ENCODE assay signal across 22 cellular contexts in genomic region chr17:19671433-19671832, GRCh38. TPM values are rescaled to one million over a fixed set of nuclear protein-coding genes. Genes with fewer than 3 reads are reported as not detected.
DNase-seq lines count a peak whose midpoint lies in the region; ATAC-seq and TF ChIP-seq lines count a peak whose summit lies in the region.
"Had no signal": no experiment of that assay in that cellular context is flagged by ENCODE, and none has a peak within 500 bp of the region (broad histone marks: within the 10 kb centered on the region; RNA-seq: fewer than 3 reads in every experiment).

No MANE protein-coding gene starts in this region.

- H3K36me3 ChIP-seq in heart left ventricle: peaks cover 0 to 97% (median 46%) of the 10 kb centered on the region in 9 donors
- H3K36me3 ChIP-seq in mucosa of stomach (ENCODE audit: control insufficient read depth, insufficient read depth, low read length): peaks cover 9% of the 10 kb centered on the region
- peaks cover 0 to 59% (median 0%) of the 10 kb centered on the region in 3 donors for H3K36me3 ChIP-seq in tibial nerve
- H3K36me3 ChIP-seq in prostate gland: peaks cover 0 to 3% of the 10 kb centered on the region in 2 donors

- no peaks in the 10 kb centered on the region for H3K4me1 Mint-ChIP-seq in activated T-cell treated with anti-CD3 and anti-CD28 coated beads, Interleukin-2, amount 50 U/mL, for 24 hours (ENCODE audit: low read depth)
- H3K4me1 Mint-ChIP-seq: T-helper 17 cell had no signal

- POLR2A ChIA-PET in RWPE1 (lab: Yijun Ruan, JAX; ENCODE audit: low non-redundant PET): no interaction called here

- 68 to 76% (median 73%) methylated on average over 4 of the region's 4 CpGs for WGBS in heart left ventricle, 4 donors
- WGBS in tibial nerve, 2 donors: 65 to 74% methylated on average over 4 of the region's 4 CpGs
- 77% methylated on average over 4 of the region's 4 CpGs for WGBS in prostate gland

- no peak overlapping the region for H3K4me3 ChIP-seq in heart left ventricle
- H3K4me3 ChIP-seq in mucosa of stomach (ENCODE audit: low read length): no peak overlapping the region
- no peak overlapping the region for H3K4me3 ChIP-seq in tibial nerve
- no peak overlapping the region for H3K4me3 ChIP-seq in prostate gland
- H3K4me3 ChIP-seq: mucosa of descending colon, SJCRH30 had no signal

- H3K27me3 ChIP-seq in heart left ventricle: no peaks in the 10 kb centered on the region
- H3K27me3 ChIP-seq in mucosa of stomach (ENCODE audit: control insufficient read depth, insufficient read depth, low read length): no peaks in the 10 kb centered on the region
- H3K27me3 ChIP-seq in tibial nerve: no peaks in the 10 kb centered on the region
- H3K27me3 ChIP-seq in prostate gland (replicated peaks; ENCODE audit: insufficient read depth): no peaks in the 10 kb centered on the region
- H3K27me3 ChIP-seq: SJCRH30 had no signal

- intact Hi-C loops in heart left ventricle (cut with DNase I) (loop anchor here in 1 of 10 donors (10.0 kb wide), 1 partner anchor 83 kb away; no protein-coding TSS in a partner anchor), prostate gland (cut with DNase I) (no loop called here)

- no peaks in the 10 kb centered on the region for H3K27me3 Mint-ChIP-seq in activated T-cell treated with anti-CD3 and anti-CD28 coated beads, Interleukin-2, amount 50 U/mL, for 24 hours
- H3K27me3 Mint-ChIP-seq: activated CD8-positive, alpha-beta T cell treated with anti-CD3 and anti-CD28 coated beads for 36 hours; stimulated activated naive B cell treated with anti-CD40 and anti-IgM and Interleukin-4, amounts not matched to agents 10 μg/mL and 1 μg/mL and 100 μg/mL, for 72 hours; T-helper 17 cell; type B pancreatic cell had no signal

- H3K4me1 ChIP-seq in heart left ventricle (peaks cover 0 to 34% (median 18%) of the 10 kb centered on the region in 12 donors), mucosa of stomach (ENCODE audit: control insufficient read depth, insufficient read depth, low read length) (peaks cover 22% of the 10 kb centered on the region), tibial nerve (peaks cover 0 to 22% (median 12%) of the 10 kb centered on the region in 4 donors), prostate gland (replicated peaks) (no peaks in the 10 kb centered on the region)
- H3K4me1 ChIP-seq: SJCRH30 had no signal

- DNase-seq in RWPE1 (ENCODE audit: low spot score) (no peak), heart left ventricle (no peak), tibial nerve (ENCODE audit: low spot score in 2 of 2) (no peak), prostate gland (ENCODE audit: low spot score) (no peak), ureter (ENCODE audit: low spot score) (no peak), GF-D8 (lab: John Stamatoyannopoulos, UW) (no peak)
- DNase-seq in activated T-cell treated with anti-CD3 and anti-CD28 coated beads, Interleukin-2, amount 50 U/mL, for 24 hours: no peak
- DNase-seq: activated CD8-positive, alpha-beta T cell treated with anti-CD3 and anti-CD28 coated beads for 36 hours; activated naive CD4-positive, alpha-beta T cell treated with anti-CD3 and anti-CD28 coated beads for 36 hours; activated T-cell treated with anti-CD3 and anti-CD28 coated beads, Interleukin-2, amount 50 U/mL, for 1 hour; Kasumi-1; NCI-H1105; NCI-H526; stimulated activated naive B cell treated with anti-CD40 and anti-IgM and Interleukin-4, amounts not matched to agents 10 μg/mL and 1 μg/mL and 100 μg/mL, for 72 hours; T-helper 17 cell had no signal

- peaks cover 33% of the 10 kb centered on the region for H3K36me3 Mint-ChIP-seq in activated T-cell treated with anti-CD3 and anti-CD28 coated beads, Interleukin-2, amount 50 U/mL, for 24 hours (ENCODE audit: low read depth)

- H3K4me3 Mint-ChIP-seq in activated T-cell treated with anti-CD3 and anti-CD28 coated beads, Interleukin-2, amount 50 U/mL, for 24 hours: no peak overlapping the region
- H3K4me3 Mint-ChIP-seq: activated CD8-positive, alpha-beta T cell treated with anti-CD3 and anti-CD28 coated beads for 36 hours; activated naive CD4-positive, alpha-beta T cell treated with anti-CD3 and anti-CD28 coated beads for 36 hours; stimulated activated naive B cell treated with anti-CD40 and anti-IgM and Interleukin-4, amounts not matched to agents 10 μg/mL and 1 μg/mL and 100 μg/mL, for 72 hours; T-helper 17 cell; type B pancreatic cell had no signal

- H3K27ac ChIP-seq in RWPE1 (peak overlapping the region; percentile 51), heart left ventricle (peak overlapping the region in 10 of 12 donors; percentile 3 to 75 (median 55)), tibial nerve (peak overlapping the region in 3 of 4 donors; percentile 64 to 73 (median 68)), prostate gland (peak overlapping the region in 1 of 2 donors; percentile 11)
- H3K27ac ChIP-seq: SJCRH30 had no signal

- ATAC-seq in heart left ventricle: peak in 1 of 4 donors; percentile 52
- ATAC-seq: activated CD8-positive, alpha-beta T cell treated with anti-CD3 and anti-CD28 coated beads for 36 hours; T-helper 17 cell had no signal

- TF ChIP-seq POLR2A in heart left ventricle (IDR thresholded peaks at IDR 0.05) (no peak), tibial nerve (IDR thresholded peaks at IDR 0.05) (no peak), prostate gland (IDR thresholded peaks at IDR 0.05) (no peak)

- no peaks in the 10 kb centered on the region for H3K9me3 Mint-ChIP-seq in activated T-cell treated with anti-CD3 and anti-CD28 coated beads, Interleukin-2, amount 50 U/mL, for 24 hours
- H3K9me3 Mint-ChIP-seq: activated CD8-positive, alpha-beta T cell treated with anti-CD3 and anti-CD28 coated beads for 36 hours; activated naive CD4-positive, alpha-beta T cell treated with anti-CD3 and anti-CD28 coated beads for 36 hours; stimulated activated naive B cell treated with anti-CD40 and anti-IgM and Interleukin-4, amounts not matched to agents 10 μg/mL and 1 μg/mL and 100 μg/mL, for 72 hours; type B pancreatic cell had no signal

- no peaks in the 10 kb centered on the region for H3K9me3 ChIP-seq in heart left ventricle
- H3K9me3 ChIP-seq in mucosa of stomach (ENCODE audit: control insufficient read depth, low read length): no peaks in the 10 kb centered on the region
- no peaks in the 10 kb centered on the region for H3K9me3 ChIP-seq in tibial nerve
- H3K9me3 ChIP-seq in prostate gland: no peaks in the 10 kb centered on the region
- H3K9me3 ChIP-seq: mucosa of descending colon, SJCRH30 had no signal

- H3K27ac Mint-ChIP-seq in activated T-cell treated with anti-CD3 and anti-CD28 coated beads, Interleukin-2, amount 50 U/mL, for 24 hours: no peak overlapping the region
- H3K27ac Mint-ChIP-seq: activated CD8-positive, alpha-beta T cell treated with anti-CD3 and anti-CD28 coated beads for 36 hours; activated naive CD4-positive, alpha-beta T cell treated with anti-CD3 and anti-CD28 coated beads for 36 hours; stimulated activated naive B cell treated with anti-CD40 and anti-IgM and Interleukin-4, amounts not matched to agents 10 μg/mL and 1 μg/mL and 100 μg/mL, for 72 hours; T-helper 17 cell had no signal

- TF ChIP-seq EP300 in tibial nerve (IDR thresholded peaks at IDR 0.05): no peak

- TF ChIP-seq CTCF in RWPE1 (conservative IDR thresholded peaks at IDR 0.05; ENCODE audit: low read depth) (no peak), heart left ventricle (IDR thresholded peaks at IDR 0.05) (no peak), tibial nerve (IDR thresholded peaks at IDR 0.05) (no peak), prostate gland (IDR thresholded peaks at IDR 0.05) (no peak)

- CTCF ChIA-PET in RWPE1 (lab: Yijun Ruan, JAX): interaction anchor here (0.6 to 1.4 kb wide), 4 partner anchors 34 to 82 kb away, joined by 3 to 11 read pairs (median 4); no protein-coding TSS in a partner anchor

- peak overlapping the region; percentile 8 for H3K9ac ChIP-seq in mucosa of stomach (ENCODE audit: low read length)

RNA-seq across cellular contexts. Expression of gene ALDH3A2, which starts 22.9 kb away (rescaled TPM):
- total RNA-seq in heart left ventricle: 100 to 1,000 TPM in 1 of 9 donors, 10 to 100 TPM in 8; 57.0 to 129 (median 83.2) TPM
- polyA plus RNA-seq in heart left ventricle: 10 to 100 TPM; 25.7 to 71.8 TPM
- 100 to 1,000 TPM in 2 of 4 donors, 10 to 100 TPM in 2; 84.3 to 152 (median 105) TPM for total RNA-seq in tibial nerve
- 100 to 1,000 TPM; 202 to 357 TPM for total RNA-seq in prostate gland
- 59.8 TPM for total RNA-seq in ureter

RNA-seq across cellular contexts. Expression of gene SLC47A2, which starts 45.0 kb away (rescaled TPM):
- total RNA-seq in heart left ventricle (under 1 TPM in 1 of 9 donors, not detected in 8; 0.32 TPM), tibial nerve (not detected), prostate gland (not detected), ureter (not detected)
- polyA plus RNA-seq in heart left ventricle: not detected
- total RNA-seq: activated CD8-positive, alpha-beta T cell treated with anti-CD3 and anti-CD28 coated beads for 36 hours; activated naive CD4-positive, alpha-beta T cell treated with anti-CD3 and anti-CD28 coated beads for 36 hours; Calu3; HT1080; SJCRH30; T-helper 17 cell had no signal
- polyA plus RNA-seq: BJ had no signal
